ENCODE assay signal across 16 cellular contexts in genomic region chr10:12466701-12467100, GRCh38.
DNase-seq lines count a peak whose midpoint lies in the region; ATAC-seq and TF ChIP-seq lines count a peak whose summit lies in the region.
"Had no signal": no experiment of that assay in that cellular context is flagged by ENCODE, and none has a peak within 500 bp of the region (broad histone marks: within the 10 kb centered on the region; RNA-seq: fewer than 3 reads in every experiment).

No MANE protein-coding gene starts in this region.

- H3K27ac ChIP-seq in right atrium auricular region (no peak overlapping the region), right cardiac atrium (ENCODE audit: low read length) (no peak overlapping the region)
- H3K27ac ChIP-seq: suprapubic skin had no signal

- H3K27me3 ChIP-seq in right atrium auricular region, result no peaks in the 10 kb centered on the region
- H3K27me3 ChIP-seq in right cardiac atrium (ENCODE audit: control insufficient read depth, insufficient read depth), result no peaks in the 10 kb centered on the region
- H3K27me3 ChIP-seq: suprapubic skin had no signal

- WGBS in right cardiac atrium, result 75% methylated on average over 9 of the region's 9 CpGs

- peaks cover 2% of the 10 kb centered on the region for H3K4me1 ChIP-seq in mucosa of descending colon (ENCODE audit: low read depth)
- H3K4me1 ChIP-seq in right atrium auricular region, result peaks cover 0 to 5% of the 10 kb centered on the region in 2 donors
- H3K4me1 ChIP-seq in right cardiac atrium (ENCODE audit: control insufficient read depth, insufficient read depth, low read length), result peaks cover 4% of the 10 kb centered on the region

- no peaks in the 10 kb centered on the region for H3K36me3 ChIP-seq in mucosa of descending colon (ENCODE audit: low read depth)
- no peaks in the 10 kb centered on the region for H3K36me3 ChIP-seq in right atrium auricular region
- H3K36me3 ChIP-seq: suprapubic skin had no signal

- TF ChIP-seq CTCF in mucosa of descending colon (IDR thresholded peaks at IDR 0.05), result no peak
- no peak for TF ChIP-seq CTCF in right atrium auricular region (IDR thresholded peaks at IDR 0.05)

- ATAC-seq in mucosa of descending colon (peak; percentile 61), GM18520 (IDR thresholded peaks at IDR 0.05; ENCODE audit: unreplicated experiment) (no peak), right cardiac atrium (no peak)

- H3K9me3 ChIP-seq in mucosa of descending colon, result no peaks in the 10 kb centered on the region
- H3K9me3 ChIP-seq in right atrium auricular region, result no peaks in the 10 kb centered on the region
- no peaks in the 10 kb centered on the region for H3K9me3 ChIP-seq in right cardiac atrium (ENCODE audit: control insufficient read depth, low read length)
- H3K9me3 ChIP-seq: suprapubic skin had no signal

- DNase-seq in Daoy (ENCODE audit: low read depth) (peak; percentile 13), NCI-H1694 treated with DMSO at 0.1 percent for 48 hours (lab: John Stamatoyannopoulos, UW) (peak; percentile 61), SW480 (ENCODE audit: low spot score) (peak; percentile 8), mucosa of descending colon (peak in 1 of 3 donors; percentile 42), right atrium auricular region (ENCODE audit: low spot score) (no peak), GM19238 (ENCODE audit: insufficient read length, low spot score) (no peak), right cardiac atrium (no peak)
- DNase-seq: activated CD8-positive, alpha-beta memory T cell treated with anti-CD3 and anti-CD28 coated beads, Interleukin-2, amount 50 U/mL, for 48 hours; amygdala; C1 segment of cervical spinal cord; effector memory CD4-positive, alpha-beta T cell; Kasumi-1; NCI-H526 treated with DMSO at 0.1 percent for 48 hours; Right ventricle myocardium superior had no signal

- intact Hi-C loops in mucosa of descending colon (cut with DNase I, micrococcal nuclease), result no loop called here
- intact Hi-C loops in right cardiac atrium (cut with DNase I), result no loop called here

- H3K4me3 ChIP-seq in mucosa of descending colon (no peak overlapping the region), right atrium auricular region (no peak overlapping the region), right cardiac atrium (ENCODE audit: low read length) (no peak overlapping the region)
- H3K4me3 ChIP-seq: suprapubic skin had no signal

Comparison
In these comparisons a context has a peak if more than half of its experiments do, and no peak if none do; other contexts are left out.
1. DNase-seq: peak in Daoy (single experiment), NCI-H1694 treated with DMSO at 0.1 percent for 48 hours (single experiment) and SW480 (single experiment); none in right atrium auricular region (single experiment), GM19238 (single experiment) and right cardiac atrium (0 of 3).